16 cellular contexts compared by ENCODE assay signal in the genomic region with DNA sequence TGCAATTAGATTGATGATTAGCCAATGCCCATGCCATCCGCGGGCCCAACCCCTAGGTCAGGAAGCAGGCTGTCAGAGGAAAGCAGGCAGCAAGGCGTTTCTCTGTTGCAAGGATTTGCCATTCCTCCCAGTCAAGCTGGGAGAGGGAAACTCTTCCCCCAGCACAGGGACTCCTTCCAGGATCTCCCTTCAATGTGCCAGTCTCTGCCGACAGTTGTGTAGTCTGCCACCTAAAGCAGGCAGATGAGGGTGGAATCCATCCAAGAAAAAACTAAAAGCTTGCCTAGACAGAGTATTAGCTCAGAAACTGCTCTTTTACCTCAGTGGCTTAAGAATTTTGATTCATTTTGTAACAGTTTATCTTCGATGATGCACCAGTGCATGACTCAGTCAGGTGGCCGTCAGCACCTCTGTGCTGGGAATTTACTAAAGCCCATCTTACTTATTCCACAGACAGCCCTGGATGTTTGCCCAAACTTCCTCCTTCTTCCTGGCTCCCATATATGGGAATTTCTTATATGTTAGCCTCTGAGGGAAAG.
A peak's percentile ranks its signal among the peaks of the same experiment; 100 is the strongest.
DNase-seq lines count a peak whose midpoint lies in the region; ATAC-seq and TF ChIP-seq lines count a peak whose summit lies in the region.
"Had no signal": no experiment of that assay in that cellular context is flagged by ENCODE, and none has a peak within 500 bp of the region (broad histone marks: within the 10 kb centered on the region; RNA-seq: fewer than 3 reads in every experiment).

No MANE protein-coding gene starts in this region.

- 27% methylated on average over 6 of the region's 6 CpGs for WGBS in SK-N-SH (ENCODE audit: low lambda C conversion rate)
- 66% methylated on average over 6 of the region's 6 CpGs for WGBS in smooth muscle cell (ENCODE audit: low lambda C conversion rate)

- H3K4me3 ChIP-seq in breast epithelium (no peak overlapping the region), SK-N-SH (ENCODE audit: low read depth in 2 of 2, low read length in 1 of 2) (no peak overlapping the region), fibroblast of the aortic adventitia (ENCODE audit: low read depth, low read length) (no peak overlapping the region), smooth muscle cell (no peak overlapping the region)
- H3K4me3 ChIP-seq: tibial artery had no signal

- no peaks in the 10 kb centered on the region for H3K27me3 Mint-ChIP-seq in MCF 10A (ENCODE audit: insufficient read depth, unreplicated experiment)
- H3K27me3 Mint-ChIP-seq in stimulated activated naive CD8-positive, alpha-beta T cell treated with anti-CD3 and anti-CD28 coated beads, Interleukin-15, amount 100 ng/mL, for 72 hours, result peaks cover 6% of the 10 kb centered on the region

- no peaks in the 10 kb centered on the region for H3K36me3 Mint-ChIP-seq in MCF 10A (ENCODE audit: insufficient read depth, unreplicated experiment)
- H3K36me3 Mint-ChIP-seq: activated CD8-positive, alpha-beta memory T cell treated with anti-CD3 and anti-CD28 coated beads, Interleukin-2, amount 10 ng/mL, durations not matched to agents 7 days and 5 days; immature natural killer cell had no signal

- TF ChIP-seq CTCF in MCF 10A (IDR thresholded peaks at IDR 0.05; ENCODE audit: unreplicated experiment), result no peak
- no peak for TF ChIP-seq CTCF in breast epithelium (IDR thresholded peaks at IDR 0.05)
- no peak for TF ChIP-seq CTCF in SK-N-SH (IDR thresholded peaks at IDR 0.05)
- TF ChIP-seq CTCF in fibroblast of the aortic adventitia (IDR thresholded peaks at IDR 0.05; ENCODE audit: insufficient read depth, low read length), result no peak
- TF ChIP-seq CTCF in smooth muscle cell (IDR thresholded peaks at IDR 0.05; ENCODE audit: borderline replicate concordance, insufficient read depth, poor library complexity, severe bottlenecking), result no peak

- H4K20me1 ChIP-seq in SK-N-SH (ENCODE audit: insufficient read depth), result no peaks in the 10 kb centered on the region
- H4K20me1 ChIP-seq in smooth muscle cell (ENCODE audit: low read depth), result no peaks in the 10 kb centered on the region

- no peak overlapping the region for H3K27ac Mint-ChIP-seq in MCF 10A (ENCODE audit: low read depth, unreplicated experiment)
- no peak overlapping the region for H3K27ac Mint-ChIP-seq in stimulated activated naive CD8-positive, alpha-beta T cell treated with anti-CD3 and anti-CD28 coated beads, Interleukin-15, amount 100 ng/mL, for 72 hours
- H3K27ac Mint-ChIP-seq: activated CD8-positive, alpha-beta memory T cell treated with anti-CD3 and anti-CD28 coated beads, Interleukin-2, amount 10 ng/mL, durations not matched to agents 7 days and 5 days; immature natural killer cell; nephron progenitor cell had no signal

- ATAC-seq in stimulated activated naive CD8-positive, alpha-beta T cell treated with anti-CD3 and anti-CD28 coated beads, Interleukin-15, amount 100 ng/mL, for 72 hours, result no peak
- ATAC-seq: activated CD8-positive, alpha-beta memory T cell treated with anti-CD3 and anti-CD28 coated beads, Interleukin-2, amount 10 ng/mL, durations not matched to agents 7 days and 5 days had no signal

- peak overlapping the region; percentile 57 for H2AFZ ChIP-seq in SK-N-SH (ENCODE audit: low read depth)
- H2AFZ ChIP-seq in smooth muscle cell (ENCODE audit: low read depth), result no peak overlapping the region

- H3K9ac ChIP-seq in SK-N-SH, result no peak overlapping the region
- H3K9ac ChIP-seq in smooth muscle cell (ENCODE audit: low read depth), result no peak overlapping the region

- H3K27me3 ChIP-seq in breast epithelium (no peaks in the 10 kb centered on the region), SK-N-SH (ENCODE audit: insufficient read depth) (no peaks in the 10 kb centered on the region), smooth muscle cell (ENCODE audit: low read depth) (no peaks in the 10 kb centered on the region)
- H3K27me3 ChIP-seq: tibial artery had no signal

- H3K9me2 ChIP-seq in SK-N-SH, result no peaks in the 10 kb centered on the region

- no peak for TF ChIP-seq POLR2A in breast epithelium (IDR thresholded peaks at IDR 0.05)

- DNase-seq in MCF 10A (ENCODE audit: unreplicated experiment) (peak; percentile 87), breast epithelium (ENCODE audit: low spot score in 2 of 2) (no peak), SK-N-SH (no peak), fibroblast of the aortic adventitia (ENCODE audit: low read depth) (peak; percentile 80), smooth muscle cell (lab: John Stamatoyannopoulos, UW; ENCODE audit: unreplicated experiment) (no peak)
- no peak for DNase-seq in stimulated activated naive CD4-positive, alpha-beta T cell (lab: John Stamatoyannopoulos, UW)
- DNase-seq in stimulated activated CD4-positive, alpha-beta T cell treated with anti-CD3 and anti-CD28 coated beads, Interleukin-4, amount 100 ng/mL, for 1 hour, result no peak
- DNase-seq in stimulated activated naive CD8-positive, alpha-beta T cell treated with anti-CD3 and anti-CD28 coated beads, Interleukin-15, amount 100 ng/mL, for 72 hours, result no peak
- DNase-seq: 8988T; activated CD8-positive, alpha-beta memory T cell treated with anti-CD3 and anti-CD28 coated beads, Interleukin-2, amount 10 ng/mL, durations not matched to agents 7 days and 5 days; immature natural killer cell; MV-4-11; nephron progenitor cell; small intestine; tibial artery had no signal

- no peaks in the 10 kb centered on the region for H3K36me3 ChIP-seq in breast epithelium
- no peaks in the 10 kb centered on the region for H3K36me3 ChIP-seq in SK-N-SH (replicated peaks in 1 of 2; ENCODE audit: control insufficient read depth in 1 of 2, insufficient read depth in 2 of 2, low read length in 1 of 2)
- no peaks in the 10 kb centered on the region for H3K36me3 ChIP-seq in smooth muscle cell (ENCODE audit: low read depth)
- H3K36me3 ChIP-seq: tibial artery had no signal

- no peak for TF ChIP-seq RAD21 in SK-N-SH (IDR thresholded peaks at IDR 0.05; ENCODE audit: low read length)

- H3K79me2 ChIP-seq in SK-N-SH (ENCODE audit: insufficient read depth) (no peaks in the 10 kb centered on the region), smooth muscle cell (ENCODE audit: low read depth) (no peaks in the 10 kb centered on the region)

- H3K4me2 ChIP-seq in SK-N-SH (peak overlapping the region; percentile 24), smooth muscle cell (peak overlapping the region; percentile 49)

- intact Hi-C loops in MCF 10A (cut with micrococcal nuclease) (no loop called here), breast epithelium (cut with DNase I; ENCODE audit: low total_unique reads) (no loop called here)

- no peaks in the 10 kb centered on the region for H3K4me1 ChIP-seq in breast epithelium
- peaks cover 7 to 10% of the 10 kb centered on the region in 2 experiments; a peak in 2 of 4 replicates for H3K4me1 ChIP-seq in SK-N-SH (ENCODE audit: control insufficient read depth in 1 of 2, insufficient read depth in 2 of 2, low read depth in 1 of 2, low read length in 1 of 2)
- no peaks in the 10 kb centered on the region for H3K4me1 ChIP-seq in smooth muscle cell (ENCODE audit: low read depth)

- peaks cover 11% of the 10 kb centered on the region for H3K4me1 Mint-ChIP-seq in MCF 10A (ENCODE audit: insufficient read depth, unreplicated experiment)
- H3K4me1 Mint-ChIP-seq in stimulated activated naive CD8-positive, alpha-beta T cell treated with anti-CD3 and anti-CD28 coated beads, Interleukin-15, amount 100 ng/mL, for 72 hours, result no peaks in the 10 kb centered on the region
- H3K4me1 Mint-ChIP-seq: activated CD8-positive, alpha-beta memory T cell treated with anti-CD3 and anti-CD28 coated beads, Interleukin-2, amount 10 ng/mL, durations not matched to agents 7 days and 5 days had no signal

- peaks cover 10% of the 10 kb centered on the region for H3F3A ChIP-seq in SK-N-SH (replicated peaks; ENCODE audit: insufficient read depth)
- H3F3A ChIP-seq in smooth muscle cell (ENCODE audit: low read depth), result no peaks in the 10 kb centered on the region

- H3K9me3 Mint-ChIP-seq in MCF 10A (ENCODE audit: unreplicated experiment), result no peaks in the 10 kb centered on the region
- H3K9me3 Mint-ChIP-seq in stimulated activated naive CD8-positive, alpha-beta T cell treated with anti-CD3 and anti-CD28 coated beads, Interleukin-15, amount 100 ng/mL, for 72 hours, result no peaks in the 10 kb centered on the region
- H3K9me3 Mint-ChIP-seq: immature natural killer cell, nephron progenitor cell had no signal

- H3K4me3 Mint-ChIP-seq in MCF 10A (ENCODE audit: unreplicated experiment), result no peak overlapping the region
- no peak overlapping the region for H3K4me3 Mint-ChIP-seq in stimulated activated naive CD8-positive, alpha-beta T cell treated with anti-CD3 and anti-CD28 coated beads, Interleukin-15, amount 100 ng/mL, for 72 hours
- H3K4me3 Mint-ChIP-seq: activated CD8-positive, alpha-beta memory T cell treated with anti-CD3 and anti-CD28 coated beads, Interleukin-2, amount 10 ng/mL, durations not matched to agents 7 days and 5 days; immature natural killer cell; nephron progenitor cell had no signal

- POLR2A ChIA-PET in MCF 10A (lab: Yijun Ruan, JAX), result interaction anchor here (0.6 to 0.8 kb wide), 4 partner anchors 10 to 746 kb away, joined by 3 read pairs; no protein-coding TSS in a partner anchor
- POLR2A ChIA-PET in SK-N-SH (lab: Yijun Ruan, JAX), result no interaction called here

- peak in 1 of 2 experiments; percentile 81; a peak in 2 of 4 replicates for TF ChIP-seq EP300 in SK-N-SH (IDR thresholded peaks at IDR 0.05; ENCODE audit: borderline replicate concordance in 1 of 2, low read depth in 1 of 2, low read length in 1 of 2)

- H3K27ac ChIP-seq in breast epithelium (no peak overlapping the region), SK-N-SH (ENCODE audit: low read depth in 2 of 2, low read length in 1 of 2) (peak overlapping the region in 1 of 2 experiments; percentile 63; a peak in 3 of 4 replicates), smooth muscle cell (ENCODE audit: low read depth) (peak overlapping the region; percentile 43)
- H3K27ac ChIP-seq: HL-60, tibial artery had no signal

- CTCF ChIA-PET in MCF 10A (lab: Yijun Ruan, JAX), result no interaction called here
- CTCF ChIA-PET in SK-N-SH (lab: Yijun Ruan, JAX), result no interaction called here

- no peaks in the 10 kb centered on the region for H3K9me3 ChIP-seq in breast epithelium
- H3K9me3 ChIP-seq in SK-N-SH, result no peaks in the 10 kb centered on the region
- no peaks in the 10 kb centered on the region for H3K9me3 ChIP-seq in smooth muscle cell (replicated peaks; ENCODE audit: low read depth)
- H3K9me3 ChIP-seq: tibial artery had no signal

- no TSS peak for BruUV-seq in MCF 10A (replicated peaks; lab: Mats Ljungman, UMichigan)

TF ChIP-seq in SK-N-SH, 30 proteins besides CTCF, POLR2A, EP300 and RAD21 (continues in another document):
- TF ChIP-seq NFIC (IDR thresholded peaks at IDR 0.05; ENCODE audit: borderline replicate concordance) (peak; percentile 77; the same call in 1 of the 2 replicates), FOXJ3 (CRISPR knock-in tag; IDR thresholded peaks at IDR 0.05) (no peak), RXRA (IDR thresholded peaks at IDR 0.05; ENCODE audit: borderline replicate concordance, low read depth) (peak; percentile 41; the same call in 1 of the 2 replicates), CHD2 (IDR thresholded peaks at IDR 0.05; ENCODE audit: low read length, partially characterized antibody) (no peak)
- TF ChIP-seq, protein P1, sequence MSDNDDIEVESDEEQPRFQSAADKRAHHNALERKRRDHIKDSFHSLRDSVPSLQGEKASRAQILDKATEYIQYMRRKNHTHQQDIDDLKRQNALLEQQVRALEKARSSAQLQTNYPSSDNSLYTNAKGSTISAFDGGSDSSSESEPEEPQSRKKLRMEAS (IDR thresholded peaks at IDR 0.05; ENCODE audit: low read depth), result peak; percentile 23; the same call in 1 of the 2 replicates

Comparison
In these comparisons a context has a peak if more than half of its experiments do, and no peak if none do; other contexts are left out.
1. DNase-seq: peak in MCF 10A (single experiment) and fibroblast of the aortic adventitia (single experiment); none in breast epithelium (0 of 2), SK-N-SH (single experiment), smooth muscle cell (single experiment), stimulated activated naive CD4-positive, alpha-beta T cell (0 of 6), stimulated activated CD4-positive, alpha-beta T cell treated with anti-CD3 and anti-CD28 coated beads, Interleukin-4, amount 100 ng/mL, for 1 hour (single experiment) and stimulated activated naive CD8-positive, alpha-beta T cell treated with anti-CD3 and anti-CD28 coated beads, Interleukin-15, amount 100 ng/mL, for 72 hours (0 of 2).